ENCODE assay signal across 8 cellular contexts in the genomic region with DNA sequence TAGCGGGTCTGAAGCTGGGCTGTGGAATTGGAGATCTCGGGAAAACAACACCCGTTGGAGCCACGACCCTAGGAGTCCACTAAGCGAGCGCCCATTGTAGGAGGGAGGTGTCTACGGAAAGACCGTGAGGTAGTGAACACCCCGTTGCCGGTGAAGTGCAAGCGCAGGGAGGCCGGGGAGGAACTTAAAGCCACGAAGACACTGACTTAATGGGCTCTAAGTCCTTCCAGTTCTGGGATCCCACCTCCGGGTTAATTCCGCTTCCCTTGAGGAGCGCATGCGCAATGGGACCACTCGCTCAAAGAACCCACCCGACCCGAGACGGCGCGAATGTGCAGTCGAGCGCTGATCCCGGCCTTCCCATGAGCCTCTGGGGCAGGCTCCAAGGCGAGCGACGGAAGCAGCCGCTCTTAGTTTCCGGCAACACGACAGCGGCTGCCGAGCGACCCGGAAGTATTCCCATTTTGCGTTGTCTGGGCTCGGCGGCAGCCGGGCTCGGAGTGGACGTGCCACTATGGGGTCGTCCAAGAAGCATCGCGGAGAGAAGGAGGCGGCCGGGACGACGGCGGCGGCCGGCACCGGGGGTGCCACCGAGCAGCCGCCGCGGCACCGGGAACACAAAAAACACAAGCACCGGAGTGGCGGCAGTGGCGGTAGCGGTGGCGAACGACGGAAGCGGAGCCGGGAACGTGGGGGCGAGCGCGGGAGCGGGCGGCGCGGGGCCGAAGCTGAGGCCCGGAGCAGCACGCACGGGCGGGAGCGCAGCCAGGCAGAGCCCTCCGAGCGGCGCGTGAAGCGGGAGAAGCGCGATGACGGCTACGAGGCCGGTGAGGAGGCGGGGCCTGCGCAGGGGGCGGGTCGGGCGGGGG. TPM values are rescaled to one million over a fixed set of nuclear protein-coding genes. Genes with fewer than 3 reads are reported as not detected.
DNase-seq lines count a peak whose midpoint lies in the region; FAIRE-seq and TF ChIP-seq lines count a peak whose summit lies in the region.

A gene with protein sequence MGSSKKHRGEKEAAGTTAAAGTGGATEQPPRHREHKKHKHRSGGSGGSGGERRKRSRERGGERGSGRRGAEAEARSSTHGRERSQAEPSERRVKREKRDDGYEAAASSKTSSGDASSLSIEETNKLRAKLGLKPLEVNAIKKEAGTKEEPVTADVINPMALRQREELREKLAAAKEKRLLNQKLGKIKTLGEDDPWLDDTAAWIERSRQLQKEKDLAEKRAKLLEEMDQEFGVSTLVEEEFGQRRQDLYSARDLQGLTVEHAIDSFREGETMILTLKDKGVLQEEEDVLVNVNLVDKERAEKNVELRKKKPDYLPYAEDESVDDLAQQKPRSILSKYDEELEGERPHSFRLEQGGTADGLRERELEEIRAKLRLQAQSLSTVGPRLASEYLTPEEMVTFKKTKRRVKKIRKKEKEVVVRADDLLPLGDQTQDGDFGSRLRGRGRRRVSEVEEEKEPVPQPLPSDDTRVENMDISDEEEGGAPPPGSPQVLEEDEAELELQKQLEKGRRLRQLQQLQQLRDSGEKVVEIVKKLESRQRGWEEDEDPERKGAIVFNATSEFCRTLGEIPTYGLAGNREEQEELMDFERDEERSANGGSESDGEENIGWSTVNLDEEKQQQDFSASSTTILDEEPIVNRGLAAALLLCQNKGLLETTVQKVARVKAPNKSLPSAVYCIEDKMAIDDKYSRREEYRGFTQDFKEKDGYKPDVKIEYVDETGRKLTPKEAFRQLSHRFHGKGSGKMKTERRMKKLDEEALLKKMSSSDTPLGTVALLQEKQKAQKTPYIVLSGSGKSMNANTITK (plus strand): TSS at position 468 of the 869 bp plus-strand sequence. CDS start 47 bp downstream, at position 515.

- H2BK15ac ChIP-seq in neuronal stem cell (ENCODE audit: low read length), result no peak within 1 kb of the TSS

- no peaks in the 10 kb centered on the region for H3K9me3 Mint-ChIP-seq in HFFc6
- H3K9me3 Mint-ChIP-seq in activated naive CD4-positive, alpha-beta T cell treated with anti-CD3 and anti-CD28 coated beads, Interleukin-2, amount 10 ng/mL, durations not matched to agents 7 days and 5 days, result no peaks in the 10 kb centered on the region

- POLR2A ChIA-PET in SK-N-SH (lab: Yijun Ruan, JAX), result interaction anchor here (0.6 to 1.4 kb wide), 5 partner anchors 36 to 424 kb away, joined by 3 to 6 read pairs (median 4); a partner anchor contains a TSS

- no peak for TF ChIP-seq RAD21 in SK-N-SH (IDR thresholded peaks at IDR 0.05; ENCODE audit: low read length)

- FAIRE-seq in frontal cortex (lab: Jason Lieb, UNC), result no peak

- H4K20me1 ChIP-seq in SK-N-SH (ENCODE audit: insufficient read depth), result peaks cover 9% of the 10 kb centered on the region; the same call in 1 of the 2 replicates

- no peak within 1 kb of the TSS for H4K8ac ChIP-seq in neuronal stem cell (ENCODE audit: low read depth, low read length)

- H3K9ac ChIP-seq in SK-N-SH (peak within 1 kb of the TSS; percentile 100), neuronal stem cell (ENCODE audit: low read depth, low read length, poor library complexity) (peak within 1 kb of the TSS; percentile 99), subcutaneous abdominal adipose tissue (ENCODE audit: low read length in 5 of 5) (peak within 1 kb of the TSS; percentile 77 to 96 (median 91))

- 1% methylated on average over 61 of the region's 96 CpGs for WGBS in SK-N-SH (ENCODE audit: low lambda C conversion rate)
- no CpG with 5 or more reads among the region's 96 CpGs for WGBS in neuronal stem cell (ENCODE audit: extremely low coverage in 2 of 2, insufficient read length in 2 of 2, insufficient replicate concordance in 1 of 2), 2 donors

- H3K18ac ChIP-seq in neuronal stem cell (ENCODE audit: low read length), result peak within 1 kb of the TSS; percentile 81

- no peak within 1 kb of the TSS for H3K14ac ChIP-seq in neuronal stem cell (ENCODE audit: low read length)

- H2AFZ ChIP-seq in SK-N-SH (ENCODE audit: low read depth), result peak within 1 kb of the TSS; percentile 92
- peak within 1 kb of the TSS; percentile 91 for H2AFZ ChIP-seq in neuronal stem cell (ENCODE audit: low read length)

- H3K4me1 Mint-ChIP-seq in HFFc6 (ENCODE audit: low read depth), result peaks cover 25% of the 10 kb centered on the region
- peaks cover 59% of the 10 kb centered on the region for H3K4me1 Mint-ChIP-seq in activated naive CD4-positive, alpha-beta T cell treated with anti-CD3 and anti-CD28 coated beads, Interleukin-2, amount 10 ng/mL, durations not matched to agents 7 days and 5 days

- H3F3A ChIP-seq in SK-N-SH (replicated peaks; ENCODE audit: insufficient read depth), result peaks cover 4% of the 10 kb centered on the region

- H3K4me2 ChIP-seq in SK-N-SH (peak within 1 kb of the TSS; percentile 86), neuronal stem cell (ENCODE audit: insufficient read depth, low read length, poor library complexity, severe bottlenecking) (peak within 1 kb of the TSS; percentile 80)

- H3K79me1 ChIP-seq in neuronal stem cell (ENCODE audit: low read depth, low read length), result peaks cover 13% of the 10 kb centered on the region

- peak within 1 kb of the TSS; percentile 95 for H2AK5ac ChIP-seq in neuronal stem cell (ENCODE audit: low read depth, low read length)

- H3K27me3 ChIP-seq in SK-N-SH (ENCODE audit: insufficient read depth) (no peaks in the 10 kb centered on the region), neuronal stem cell (ENCODE audit: control insufficient read depth in 3 of 3, insufficient read depth in 3 of 3, low read depth in 1 of 3, low read length in 3 of 3) (no peaks in the 10 kb centered on the region), subcutaneous abdominal adipose tissue (ENCODE audit: control insufficient read depth in 5 of 5, insufficient read depth in 4 of 5, low read length in 5 of 5) (peaks cover 0 to 7% (median 0%) of the 10 kb centered on the region in 5 donors)

- peak within 1 kb of the TSS; percentile 84 for H2BK5ac ChIP-seq in neuronal stem cell (ENCODE audit: low read length)

- no peak within 1 kb of the TSS for H3K4ac ChIP-seq in neuronal stem cell (ENCODE audit: low read length)

- peak within 1 kb of the TSS; percentile 93 for H3K23ac ChIP-seq in neuronal stem cell (ENCODE audit: low read depth, low read length, poor library complexity)

- CTCF ChIA-PET in SK-N-SH (lab: Yijun Ruan, JAX), result interaction anchor here (0.7 to 2.1 kb wide), 11 partner anchors 18 to 250 kb away, joined by 3 to 8 read pairs (median 4); a partner anchor contains a TSS
- CTCF ChIA-PET in activated naive CD4-positive, alpha-beta T cell treated with anti-CD3 and anti-CD28 coated beads, Interleukin-2, amount 10 ng/mL, durations not matched to agents 7 days and 5 days (lab: Charles Lee), result interaction anchor here (1.0 to 2.0 kb wide), 2 partner anchors 50 to 73 kb away, joined by 3 to 6 read pairs; a partner anchor contains a TSS

- H3K36me3 ChIP-seq in SK-N-SH (replicated peaks in 1 of 2; ENCODE audit: control insufficient read depth in 1 of 2, insufficient read depth in 2 of 2, low read length in 1 of 2), result peaks cover 15 to 26% of the 10 kb centered on the region in 2 experiments
- peaks cover 21 to 35% of the 10 kb centered on the region in 2 donors for H3K36me3 ChIP-seq in neuronal stem cell (replicated peaks in 1 of 2; ENCODE audit: control insufficient read depth in 2 of 2, insufficient read depth in 2 of 2, low read length in 2 of 2)
- H3K36me3 ChIP-seq in subcutaneous abdominal adipose tissue (ENCODE audit: control insufficient read depth in 5 of 5, insufficient read depth in 5 of 5, low read length in 5 of 5), result peaks cover 0 to 27% (median 27%) of the 10 kb centered on the region in 5 donors

- H3K36me3 Mint-ChIP-seq in HFFc6 (ENCODE audit: low read depth), result peaks cover 9% of the 10 kb centered on the region
- peaks cover 34% of the 10 kb centered on the region for H3K36me3 Mint-ChIP-seq in activated naive CD4-positive, alpha-beta T cell treated with anti-CD3 and anti-CD28 coated beads, Interleukin-2, amount 10 ng/mL, durations not matched to agents 7 days and 5 days

- peak within 1 kb of the TSS; percentile 89 for H3K4me3 Mint-ChIP-seq in HFFc6
- peak within 1 kb of the TSS; percentile 98 for H3K4me3 Mint-ChIP-seq in activated naive CD4-positive, alpha-beta T cell treated with anti-CD3 and anti-CD28 coated beads, Interleukin-2, amount 10 ng/mL, durations not matched to agents 7 days and 5 days

- no peak within 1 kb of the TSS for H4K91ac ChIP-seq in neuronal stem cell (ENCODE audit: low read depth, low read length, poor library complexity)

- peak within 1 kb of the TSS; percentile 97 to 98 for H3K4me3 ChIP-seq in SK-N-SH (ENCODE audit: low read depth in 2 of 2, low read length in 1 of 2)
- peak within 1 kb of the TSS; percentile 53 to 99 for H3K4me3 ChIP-seq in neuronal stem cell (ENCODE audit: low read length in 2 of 2)
- peak within 1 kb of the TSS; percentile 88 to 99 (median 94) for H3K4me3 ChIP-seq in subcutaneous abdominal adipose tissue (ENCODE audit: low read depth in 1 of 5, low read length in 5 of 5)

- H3K27ac Mint-ChIP-seq in HFFc6, result peak within 1 kb of the TSS; percentile 98
- H3K27ac Mint-ChIP-seq in activated naive CD4-positive, alpha-beta T cell treated with anti-CD3 and anti-CD28 coated beads, Interleukin-2, amount 10 ng/mL, durations not matched to agents 7 days and 5 days, result peak within 1 kb of the TSS; percentile 98

- H3K4me1 ChIP-seq in SK-N-SH (ENCODE audit: control insufficient read depth in 1 of 2, insufficient read depth in 2 of 2, low read depth in 1 of 2, low read length in 1 of 2) (peaks cover 8 to 14% of the 10 kb centered on the region in 2 experiments; a peak in 3 of 4 replicates), neuronal stem cell (ENCODE audit: control insufficient read depth in 2 of 2, insufficient read depth in 1 of 2, low read depth in 1 of 2, low read length in 2 of 2) (peaks cover 5 to 9% of the 10 kb centered on the region in 2 donors), subcutaneous abdominal adipose tissue (ENCODE audit: control insufficient read depth in 5 of 5, insufficient read depth in 5 of 5, low read length in 5 of 5) (peaks cover 7 to 29% (median 26%) of the 10 kb centered on the region in 5 donors)

- no peaks in the 10 kb centered on the region for H3K9me2 ChIP-seq in SK-N-SH

- DNase-seq in GM04503 (ENCODE audit: low read depth) (peak; percentile 81), HFFc6 (peak; percentile 96), NCI-H1092 (lab: John Stamatoyannopoulos, UW) (peak; percentile 99), SK-N-SH (peak; percentile 99), frontal cortex (ENCODE audit: low spot score in 2 of 2) (peak; percentile 99), neuronal stem cell (ENCODE audit: low spot score) (peak; percentile 98)
- peak; percentile 98 for DNase-seq in activated naive CD4-positive, alpha-beta T cell treated with anti-CD3 and anti-CD28 coated beads, Interleukin-2, amount 10 ng/mL, durations not matched to agents 7 days and 5 days

- peaks cover 56% of the 10 kb centered on the region for H3K79me2 ChIP-seq in SK-N-SH (ENCODE audit: insufficient read depth)

- H3K9me3 ChIP-seq in SK-N-SH (no peaks in the 10 kb centered on the region), neuronal stem cell (replicated peaks in 1 of 2; ENCODE audit: control insufficient read depth in 2 of 2, insufficient read depth in 1 of 2, low read depth in 1 of 2, low read length in 2 of 2) (no peaks in the 10 kb centered on the region), subcutaneous abdominal adipose tissue (ENCODE audit: control insufficient read depth in 5 of 5, low read length in 5 of 5) (no peaks in the 10 kb centered on the region)

- TF ChIP-seq CTCF in HFFc6 (IDR thresholded peaks at IDR 0.05), result no peak
- no peak for TF ChIP-seq CTCF in SK-N-SH (IDR thresholded peaks at IDR 0.05)

- TF ChIP-seq EP300 in SK-N-SH (IDR thresholded peaks at IDR 0.05; ENCODE audit: borderline replicate concordance in 1 of 2, low read depth in 1 of 2, low read length in 1 of 2), result no peak

- no peak within 1 kb of the TSS for H2BK120ac ChIP-seq in neuronal stem cell (ENCODE audit: low read depth, low read length)

- no peak within 1 kb of the TSS for H2BK12ac ChIP-seq in neuronal stem cell (ENCODE audit: low read length)

- H3K27me3 Mint-ChIP-seq in HFFc6 (ENCODE audit: insufficient read depth), result peaks cover 2% of the 10 kb centered on the region; the same call in 1 of the 2 replicates
- H3K27me3 Mint-ChIP-seq in activated naive CD4-positive, alpha-beta T cell treated with anti-CD3 and anti-CD28 coated beads, Interleukin-2, amount 10 ng/mL, durations not matched to agents 7 days and 5 days, result no peaks in the 10 kb centered on the region

- H3K27ac ChIP-seq in SK-N-SH (ENCODE audit: low read depth in 2 of 2, low read length in 1 of 2) (peak within 1 kb of the TSS; percentile 91 to 96), neuronal stem cell (replicated peaks; ENCODE audit: low read length) (peak within 1 kb of the TSS; percentile 82), subcutaneous abdominal adipose tissue (ENCODE audit: low read depth, low read length) (peak within 1 kb of the TSS; percentile 89)

RNA-seq across cellular contexts. Expression of the gene that starts here (rescaled TPM):
- 10 to 100 TPM; 51.7 to 69.3 (median 61.0) TPM for total RNA-seq in HFFc6 (2021; fragmentation: NEBNext Ultra II Directional; extraction: Animal tissue kit (Norgen Biotek cat#: 25700))
- polyA plus RNA-seq in SK-N-SH (2012; rRNA removed), result 39.2 and 73.6 TPM in 2 replicates
- polyA plus RNA-seq in SK-N-SH (2012; cell fraction: cytosol; rRNA removed), result 37.0 and 42.0 TPM in 2 replicates
- polyA plus RNA-seq in SK-N-SH (2012; cell fraction: nucleus; rRNA removed), result 77.9 and 98.0 TPM in 2 replicates
- total RNA-seq in frontal cortex, result 44.8 TPM
- 41.7 TPM for polyA plus RNA-seq in neuronal stem cell (2013, experiment 1 of 2)
- 40.8 TPM for polyA plus RNA-seq in neuronal stem cell (2013, experiment 2 of 2)

Comparison
In these comparisons a context has a peak if more than half of its experiments do, and no peak if none do; other contexts are left out.
1. Peak in every context shown above with its lines: DNase-seq, H3K4me3 ChIP-seq and H3K27ac ChIP-seq.